In genomic region chr19:48619692-48620565, GRCh38 we compare ENCODE assay signal across 8 cellular contexts. TPM values are rescaled to one million over a fixed set of nuclear protein-coding genes. Genes with fewer than 3 reads are reported as not detected.
DNase-seq lines count a peak whose midpoint lies in the region; ATAC-seq and TF ChIP-seq lines count a peak whose summit lies in the region.

No MANE protein-coding gene starts in this region.

- H3K36me3 ChIP-seq in SK-N-SH (replicated peaks in 1 of 2; ENCODE audit: control insufficient read depth in 1 of 2, insufficient read depth in 2 of 2, low read length in 1 of 2) = peaks cover 28 to 32% of the 10 kb centered on the region in 2 experiments
- H3K36me3 ChIP-seq in rectal smooth muscle tissue (ENCODE audit: control insufficient read depth, insufficient read depth, low read length) = peaks cover 24% of the 10 kb centered on the region

- H3K4me2 ChIP-seq in SK-N-SH = peak overlapping the region; percentile 74

- intact Hi-C loops in sciatic nerve (cut with DNase I) = no loop called here

- peaks cover 15 to 37% of the 10 kb centered on the region in 2 experiments; a peak in 3 of 4 replicates for H3K4me1 ChIP-seq in SK-N-SH (ENCODE audit: control insufficient read depth in 1 of 2, insufficient read depth in 2 of 2, low read depth in 1 of 2, low read length in 1 of 2)
- H3K4me1 ChIP-seq in rectal smooth muscle tissue (ENCODE audit: control insufficient read depth, insufficient read depth, low read length) = peaks cover 22% of the 10 kb centered on the region

- peaks cover 38% of the 10 kb centered on the region for H3K79me2 ChIP-seq in SK-N-SH (ENCODE audit: insufficient read depth)

- no peak for TF ChIP-seq EP300 in SK-N-SH (IDR thresholded peaks at IDR 0.05; ENCODE audit: borderline replicate concordance in 1 of 2, low read depth in 1 of 2, low read length in 1 of 2)

- peak overlapping the region; percentile 74 to 87 for H3K27ac ChIP-seq in SK-N-SH (ENCODE audit: low read depth in 2 of 2, low read length in 1 of 2)
- H3K27ac ChIP-seq in rectal smooth muscle tissue (ENCODE audit: low read depth, low read length) = peak overlapping the region; percentile 90

- no peak for TF ChIP-seq CTCF in GM12875 (IDR thresholded peaks at IDR 0.05; ENCODE audit: borderline replicate concordance, insufficient read depth, low read depth, low read length)
- no peak for TF ChIP-seq CTCF in SK-N-SH (IDR thresholded peaks at IDR 0.05)
- TF ChIP-seq CTCF in fibroblast of mammary gland (conservative IDR thresholded peaks at IDR 0.05; ENCODE audit: control insufficient read depth, insufficient read depth, low read depth, low read length) = no peak

- CTCF ChIA-PET in SK-N-SH (lab: Yijun Ruan, JAX) = interaction anchor here (0.8 to 1.7 kb wide), 4 partner anchors 14 to 130 kb away, joined by 3 to 6 read pairs (median 4); partner anchors contain the start of gene CA11

- H3K4me3 ChIP-seq in GM12875 (ENCODE audit: low read depth, low read length) (peak overlapping the region; percentile 96), SK-N-SH (ENCODE audit: low read depth in 2 of 2, low read length in 1 of 2) (peak overlapping the region; percentile 67 to 93), fibroblast of mammary gland (ENCODE audit: control insufficient read depth, low read depth, low read length) (peak overlapping the region; percentile 100), rectal smooth muscle tissue (ENCODE audit: low read length) (peak overlapping the region; percentile 70)

- peak overlapping the region; percentile 79 for H3K9ac ChIP-seq in SK-N-SH
- peak overlapping the region; percentile 53 for H3K9ac ChIP-seq in rectal smooth muscle tissue (ENCODE audit: low read length)

- H3K27me3 ChIP-seq in SK-N-SH (ENCODE audit: insufficient read depth) (no peaks in the 10 kb centered on the region), rectal smooth muscle tissue (ENCODE audit: control insufficient read depth, insufficient read depth, low read length) (no peaks in the 10 kb centered on the region)

- peaks cover 37% of the 10 kb centered on the region for H4K20me1 ChIP-seq in SK-N-SH (ENCODE audit: insufficient read depth)

- H3K9me2 ChIP-seq in SK-N-SH = no peaks in the 10 kb centered on the region

- POLR2A ChIA-PET in SK-N-SH (lab: Yijun Ruan, JAX) = interaction anchor here (0.6 to 1.4 kb wide), 9 partner anchors 10 to 179 kb away, joined by 3 to 17 read pairs (median 3); partner anchors contain the start of gene CA11

- ATAC-seq in sciatic nerve (no peak), GM18870 (IDR thresholded peaks at IDR 0.05; ENCODE audit: unreplicated experiment) (no peak)

- TF ChIP-seq RAD21 in SK-N-SH (IDR thresholded peaks at IDR 0.05; ENCODE audit: low read length) = no peak

- 33% methylated on average over 6 of the region's 6 CpGs for WGBS in SK-N-SH (ENCODE audit: low lambda C conversion rate)

- peaks cover 52% of the 10 kb centered on the region for H3F3A ChIP-seq in SK-N-SH (replicated peaks; ENCODE audit: insufficient read depth)

- DNase-seq in SK-N-SH = no peak
- DNase-seq in fibroblast of mammary gland (ENCODE audit: low read depth) = peak; percentile 53
- no peak for DNase-seq in sciatic nerve (ENCODE audit: low spot score)
- no peak for DNase-seq in KBM-7
- DNase-seq in NCI-H524 (lab: John Stamatoyannopoulos, UW) = no peak

- peak overlapping the region; percentile 36 for H2AFZ ChIP-seq in SK-N-SH (ENCODE audit: low read depth)

- no peaks in the 10 kb centered on the region for H3K9me3 ChIP-seq in SK-N-SH

- in situ Hi-C loops in KBM-7 (cut with MboI; ENCODE audit: low pct_unique_long_range_greater_than_20kb, low sequenced_read_pairs) = no loop called here

TF ChIP-seq in SK-N-SH, 30 proteins besides CTCF, POLR2A, EP300 and RAD21:
- TF ChIP-seq TEAD4 (IDR thresholded peaks at IDR 0.05; ENCODE audit: borderline replicate concordance, insufficient read depth) = no peak
- no peak for TF ChIP-seq ELF1 (IDR thresholded peaks at IDR 0.05)
- TF ChIP-seq EZH2phosphoT487 (IDR thresholded peaks at IDR 0.05; ENCODE audit: borderline replicate concordance, low read depth) = no peak
- no peak for TF ChIP-seq MEF2A (IDR thresholded peaks at IDR 0.05; ENCODE audit: borderline replicate concordance, low read depth)
- no peak for TF ChIP-seq ZBTB33 (IDR thresholded peaks at IDR 0.05; ENCODE audit: borderline replicate concordance, low read depth)
- no peak for TF ChIP-seq NFIC (IDR thresholded peaks at IDR 0.05; ENCODE audit: borderline replicate concordance)
- no peak for TF ChIP-seq IRF3 (IDR thresholded peaks at IDR 0.05; ENCODE audit: low read depth, low read length)
TF ChIP-seq in SK-N-SH: peak in this region for 0.

RNA-seq across cellular contexts. Expression of gene SPHK2, which starts 0.6 kb away (rescaled TPM):
- 14.1 and 14.8 TPM in 2 replicates for polyA plus RNA-seq in SK-N-SH (2012; rRNA removed)
- 6.1 and 8.8 TPM in 2 replicates for polyA plus RNA-seq in SK-N-SH (2012; cell fraction: cytosol; rRNA removed)
- polyA plus RNA-seq in SK-N-SH (2012; cell fraction: nucleus; rRNA removed) = 42.4 and 44.9 TPM in 2 replicates
- 21.5 TPM for total RNA-seq in sciatic nerve

RNA-seq across cellular contexts. Expression of gene RPL18, which starts 1.0 kb away (rescaled TPM):
- polyA plus RNA-seq in SK-N-SH (2012; rRNA removed) = 2,114 and 2,225 TPM in 2 replicates
- polyA plus RNA-seq in SK-N-SH (2012; cell fraction: cytosol; rRNA removed) = 1,690 and 2,536 TPM in 2 replicates
- polyA plus RNA-seq in SK-N-SH (2012; cell fraction: nucleus; rRNA removed) = 725 and 988 TPM in 2 replicates
- total RNA-seq in sciatic nerve = 789 TPM

RNA-seq across cellular contexts. Expression of gene FAM83E, which starts 5.1 kb away (rescaled TPM):
- 0.44 TPM in 1 of 2 replicates, not detected in the other for polyA plus RNA-seq in SK-N-SH (2012; rRNA removed)
- polyA plus RNA-seq in SK-N-SH (2012; cell fraction: cytosol; rRNA removed) = 0.03 TPM in 1 of 2 replicates, not detected in the other
- polyA plus RNA-seq in SK-N-SH (2012; cell fraction: nucleus; rRNA removed) = 0.13 and 0.17 TPM in 2 replicates
- total RNA-seq in sciatic nerve = not detected

RNA-seq across cellular contexts. Expression of gene SPACA4, which starts 13.4 kb away (rescaled TPM):
- not detected in 2 replicates for polyA plus RNA-seq in SK-N-SH (2012; rRNA removed)
- polyA plus RNA-seq in SK-N-SH (2012; cell fraction: cytosol; rRNA removed) = not detected in 2 replicates
- not detected in 2 replicates for polyA plus RNA-seq in SK-N-SH (2012; cell fraction: nucleus; rRNA removed)
- total RNA-seq in sciatic nerve = not detected

RNA-seq across cellular contexts. Expression of gene DBP, which starts 17.2 kb away (rescaled TPM):
- polyA plus RNA-seq in SK-N-SH (2012; rRNA removed) = 7.8 and 12.6 TPM in 2 replicates
- 7.3 and 10.3 TPM in 2 replicates for polyA plus RNA-seq in SK-N-SH (2012; cell fraction: cytosol; rRNA removed)
- polyA plus RNA-seq in SK-N-SH (2012; cell fraction: nucleus; rRNA removed) = 8.6 and 13.4 TPM in 2 replicates
- 13.7 TPM for total RNA-seq in sciatic nerve
